In the genomic region with DNA sequence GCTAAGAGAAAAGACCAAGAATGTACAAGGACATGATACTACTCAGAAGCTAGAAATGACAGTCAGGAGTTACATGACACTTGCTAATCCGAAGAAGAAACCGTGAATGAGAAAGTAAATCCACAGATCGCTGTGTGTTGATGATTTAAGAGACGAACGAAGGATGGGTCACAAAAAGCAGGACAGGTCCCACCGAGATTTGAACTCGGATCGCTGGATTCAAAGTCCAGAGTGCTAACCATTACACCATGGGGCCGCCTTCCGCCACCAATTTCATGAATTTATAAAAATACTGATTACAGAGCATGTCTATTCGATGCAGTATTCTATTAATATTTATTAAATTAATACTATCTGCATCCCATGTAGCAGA, we compare ENCODE assay signal across 8 cellular contexts. TPM values are rescaled to one million over a fixed set of nuclear protein-coding genes. Genes with fewer than 3 reads are reported as not detected.
DNase-seq lines count a peak whose midpoint lies in the region; ATAC-seq and TF ChIP-seq lines count a peak whose summit lies in the region.

No MANE protein-coding gene starts in this region.

- H3K27me3 ChIP-seq in effector memory CD4-positive, alpha-beta T cell (replicated peaks; ENCODE audit: control insufficient read depth, insufficient read depth, low read length, poor library complexity, severe bottlenecking), result no peaks in the 10 kb centered on the region

- H3K4me3 ChIP-seq in effector memory CD4-positive, alpha-beta T cell (ENCODE audit: insufficient read depth, low read depth, low read length, poor library complexity, severe bottlenecking), result no peak overlapping the region

- peak overlapping the region; percentile 92 for H3K4me3 Mint-ChIP-seq in HFFc6
- H3K4me3 Mint-ChIP-seq in T-helper 17 cell, result peak overlapping the region; percentile 85
- peak overlapping the region; percentile 84 for H3K4me3 Mint-ChIP-seq in osteocyte (ENCODE audit: unreplicated experiment)

- H3K27ac ChIP-seq in effector memory CD4-positive, alpha-beta T cell (ENCODE audit: insufficient read depth, low read length, poor library complexity, severe bottlenecking), result no peak overlapping the region

- peaks cover 57% of the 10 kb centered on the region for H3K4me1 Mint-ChIP-seq in HFFc6 (ENCODE audit: low read depth)
- H3K4me1 Mint-ChIP-seq in T-helper 17 cell, result peaks cover 25% of the 10 kb centered on the region
- H3K4me1 Mint-ChIP-seq in osteocyte (ENCODE audit: unreplicated experiment), result peaks cover 33% of the 10 kb centered on the region

- ATAC-seq in T-helper 17 cell (no peak), HG02840 (IDR thresholded peaks at IDR 0.05; ENCODE audit: low FRiP score, unreplicated experiment) (no peak)

- DNase-seq in AG20443 (ENCODE audit: low spot score), result peak; percentile 18
- peak; percentile 76 for DNase-seq in HFFc6
- no peak for DNase-seq in T-helper 17 cell
- peak in 2 of 3 donors; percentile 20 to 21 for DNase-seq in effector memory CD4-positive, alpha-beta T cell
- DNase-seq in osteocyte (ENCODE audit: extremely low spot score, unreplicated experiment), result no peak
- no peak for DNase-seq in SKM-1 (lab: John Stamatoyannopoulos, UW; ENCODE audit: unreplicated experiment)
- no peak for DNase-seq in AG08395 (ENCODE audit: low spot score)

- no peaks in the 10 kb centered on the region for H3K9me3 ChIP-seq in T-helper 17 cell (ENCODE audit: control insufficient read depth, low read length, poor library complexity, severe bottlenecking)
- H3K9me3 ChIP-seq in effector memory CD4-positive, alpha-beta T cell (ENCODE audit: control insufficient read depth, low read length), result no peaks in the 10 kb centered on the region

- H3K27ac Mint-ChIP-seq in HFFc6 (peak overlapping the region; percentile 87), T-helper 17 cell (peak overlapping the region; percentile 93), osteocyte (ENCODE audit: unreplicated experiment) (no peak overlapping the region)

- no peaks in the 10 kb centered on the region for H3K4me1 ChIP-seq in effector memory CD4-positive, alpha-beta T cell (ENCODE audit: control insufficient read depth, insufficient read depth, low read length, poor library complexity, severe bottlenecking)

- no peaks in the 10 kb centered on the region for H3K36me3 Mint-ChIP-seq in HFFc6 (ENCODE audit: low read depth)
- no peaks in the 10 kb centered on the region for H3K36me3 Mint-ChIP-seq in T-helper 17 cell (ENCODE audit: low read depth)
- H3K36me3 Mint-ChIP-seq in osteocyte (ENCODE audit: unreplicated experiment), result no peaks in the 10 kb centered on the region

- no peak for TF ChIP-seq CTCF in HFFc6 (IDR thresholded peaks at IDR 0.05)
- no peak for TF ChIP-seq CTCF in osteocyte (IDR thresholded peaks at IDR 0.05)

- H3K9me3 Mint-ChIP-seq in HFFc6 (peaks cover 5% of the 10 kb centered on the region; the same call in 1 of the 2 replicates), osteocyte (ENCODE audit: unreplicated experiment) (no peaks in the 10 kb centered on the region)

- H3K36me3 ChIP-seq in effector memory CD4-positive, alpha-beta T cell (ENCODE audit: control insufficient read depth, insufficient read depth, low read length), result no peaks in the 10 kb centered on the region

- H3K27me3 Mint-ChIP-seq in HFFc6 (ENCODE audit: insufficient read depth), result peaks cover 11% of the 10 kb centered on the region
- no peaks in the 10 kb centered on the region for H3K27me3 Mint-ChIP-seq in T-helper 17 cell
- no peaks in the 10 kb centered on the region for H3K27me3 Mint-ChIP-seq in osteocyte (ENCODE audit: unreplicated experiment)

RNA-seq across cellular contexts. Expression of a gene that starts 54.0 kb away (rescaled TPM):
- total RNA-seq in HFFc6 (2021; fragmentation: NEBNext Ultra II Directional; extraction: Animal tissue kit (Norgen Biotek cat#: 25700)), result 10 to 100 TPM; 16.4 to 27.5 (median 24.9) TPM
- total RNA-seq in T-helper 17 cell, result 100 to 1,000 TPM; 115 to 147 TPM
- 17.6 and 22.7 TPM in 2 replicates for total RNA-seq in osteocyte

Comparison
In these comparisons a context has a peak if more than half of its experiments do, and no peak if none do; other contexts are left out.
1. DNase-seq: peak in AG20443 (single experiment), HFFc6 (single experiment) and effector memory CD4-positive, alpha-beta T cell (2 of 3); none in T-helper 17 cell (0 of 3), osteocyte (single experiment), SKM-1 (single experiment) and AG08395 (single experiment).
2. Peak in every context shown above with its lines, with median percentiles within 50 percentile points of each other: H3K4me3 Mint-ChIP-seq.